Comparison of ENCODE assay signal across 8 cellular contexts in the genomic region with DNA sequence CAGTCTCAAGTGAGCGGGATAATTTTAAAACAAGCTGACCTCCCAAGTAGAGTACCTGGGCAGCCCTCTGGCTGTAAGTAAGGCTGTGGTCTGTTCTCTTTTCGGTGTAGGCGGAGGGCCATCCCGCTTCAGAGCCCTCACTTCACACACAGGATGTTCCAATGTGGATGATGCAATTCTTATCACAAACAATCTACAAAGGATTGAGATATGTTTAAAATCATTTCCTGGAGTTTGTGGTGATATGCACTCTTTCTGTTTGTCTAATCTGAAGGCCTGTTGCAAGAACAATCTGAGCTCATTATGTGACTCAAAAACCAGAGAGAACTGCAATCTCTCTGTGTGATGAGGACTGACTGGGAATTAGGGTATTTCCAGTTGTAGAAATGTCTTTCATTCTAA. TPM values are rescaled to one million over a fixed set of nuclear protein-coding genes. Genes with fewer than 3 reads are reported as not detected.
DNase-seq lines count a peak whose midpoint lies in the region; ATAC-seq and TF ChIP-seq lines count a peak whose summit lies in the region.

No MANE protein-coding gene starts in this region.

- no peaks in the 10 kb centered on the region for H3K9me3 ChIP-seq in Caco-2

- POLR2A ChIA-PET in Caco-2 (lab: Charles Lee), result interaction anchor here (0.6 to 0.8 kb wide), 2 partner anchors 26 to 232 kb away, joined by 3 to 5 read pairs; no protein-coding TSS in a partner anchor

- ATAC-seq in central memory CD8-positive, alpha-beta T cell (replicated peaks; ENCODE audit: extremely low read depth, poor library complexity, severe bottlenecking), result peak; percentile 28
- ATAC-seq in GM21723 (IDR thresholded peaks at IDR 0.05; ENCODE audit: unreplicated experiment) (no peak), GM18858 (IDR thresholded peaks at IDR 0.05; ENCODE audit: unreplicated experiment) (no peak), GM21390 (IDR thresholded peaks at IDR 0.05; ENCODE audit: unreplicated experiment) (no peak)

- DNase-seq in Caco-2, result peak in 1 of 2 experiments; percentile 19
- DNase-seq in NCI-H69 (lab: John Stamatoyannopoulos, UW), result peak; percentile 30
- DNase-seq in central memory CD8-positive, alpha-beta T cell (ENCODE audit: low spot score in 2 of 2), result no peak
- DNase-seq in GM10266 (ENCODE audit: extremely low spot score), result no peak

- CTCF ChIA-PET in Caco-2 (lab: Charles Lee), result interaction anchor here (1.1 kb wide), 1 partner anchor 83 kb away, joined by 3 read pairs; no protein-coding TSS in a partner anchor

- H3K27me3 Mint-ChIP-seq in Caco-2 (ENCODE audit: insufficient read depth, unreplicated experiment), result no peaks in the 10 kb centered on the region
- no peaks in the 10 kb centered on the region for H3K27me3 Mint-ChIP-seq in central memory CD8-positive, alpha-beta T cell
- H3K27me3 Mint-ChIP-seq in nephron (ENCODE audit: low read depth), result no peaks in the 10 kb centered on the region

- H3K9me3 Mint-ChIP-seq in Caco-2 (ENCODE audit: unreplicated experiment) (no peaks in the 10 kb centered on the region), nephron (no peaks in the 10 kb centered on the region)
- H3K9me3 Mint-ChIP-seq in central memory CD8-positive, alpha-beta T cell, result no peaks in the 10 kb centered on the region

- H3K27ac Mint-ChIP-seq in Caco-2 (ENCODE audit: unreplicated experiment) (peak overlapping the region; percentile 53), nephron (peak overlapping the region; percentile 17 to 68 (median 19))
- H3K27ac Mint-ChIP-seq in central memory CD8-positive, alpha-beta T cell (ENCODE audit: low read depth), result no peak overlapping the region

- H3K27me3 ChIP-seq in Caco-2 (replicated peaks; ENCODE audit: control insufficient read depth, insufficient read depth, low read length), result no peaks in the 10 kb centered on the region

- H3K36me3 ChIP-seq in Caco-2 (ENCODE audit: control insufficient read depth, insufficient read depth, low read length), result no peaks in the 10 kb centered on the region; the same call in 1 of the 2 replicates

- H3K4me3 Mint-ChIP-seq in Caco-2 (ENCODE audit: unreplicated experiment) (no peak overlapping the region), nephron (no peak overlapping the region)
- H3K4me3 Mint-ChIP-seq in central memory CD8-positive, alpha-beta T cell, result no peak overlapping the region

- no peak for TF ChIP-seq CTCF in Caco-2 (IDR thresholded peaks at IDR 0.05; ENCODE audit: insufficient read depth in 1 of 2, low read depth in 1 of 2, low read length in 1 of 2, severe bottlenecking in 1 of 2, unreplicated experiment in 1 of 2)
- no peak for TF ChIP-seq CTCF in nephron (IDR thresholded peaks at IDR 0.05; ENCODE audit: unreplicated experiment in 3 of 3)
- no peak for TF ChIP-seq CTCF in GM10266 (IDR thresholded peaks at IDR 0.05; ENCODE audit: control insufficient read depth, insufficient read depth, low read depth, missing control alignments)

- BruUV-seq in Caco-2 (replicated peaks; lab: Mats Ljungman, UMichigan), result no TSS peak

- H3K4me3 ChIP-seq in Caco-2 (ENCODE audit: low read depth, low read length), result no peak overlapping the region

- peaks cover 29% of the 10 kb centered on the region for H3K4me1 Mint-ChIP-seq in Caco-2 (ENCODE audit: low read depth, unreplicated experiment)
- no peaks in the 10 kb centered on the region for H3K4me1 Mint-ChIP-seq in central memory CD8-positive, alpha-beta T cell
- H3K4me1 Mint-ChIP-seq in nephron, result peaks cover 11% of the 10 kb centered on the region

- H3K36me3 Mint-ChIP-seq in Caco-2 (ENCODE audit: insufficient read depth, unreplicated experiment) (peaks cover 4% of the 10 kb centered on the region), nephron (ENCODE audit: low read depth) (no peaks in the 10 kb centered on the region)
- no peaks in the 10 kb centered on the region for H3K36me3 Mint-ChIP-seq in central memory CD8-positive, alpha-beta T cell (ENCODE audit: insufficient read depth)

- intact Hi-C loops in Caco-2 (cut with micrococcal nuclease; ENCODE audit: unreplicated experiment), result loop anchor here (2.0 kb wide), 1 partner anchor 17 kb away; no protein-coding TSS in a partner anchor

- peaks cover 31% of the 10 kb centered on the region for H3K4me1 ChIP-seq in Caco-2

RNA-seq across cellular contexts. Expression of gene ITGA2, which starts 42.5 kb away (rescaled TPM):
- total RNA-seq in Caco-2 (2022), result 13.6 and 19.3 TPM in 2 replicates
